ENCODE assay signal across 8 cellular contexts in genomic region chr12:11719678-11720099, GRCh38.
DNase-seq lines count a peak whose midpoint lies in the region; ATAC-seq and TF ChIP-seq lines count a peak whose summit lies in the region.

No MANE protein-coding gene starts in this region.

- ATAC-seq in activated naive CD8-positive, alpha-beta T cell treated with anti-CD3 and anti-CD28 coated beads, Interleukin-2, amount 10 ng/mL, durations not matched to agents 7 days and 5 days (ENCODE audit: low read depth): peak; percentile 71
- no peak for ATAC-seq in GM19328 (IDR thresholded peaks at IDR 0.05; ENCODE audit: unreplicated experiment)

- no peaks in the 10 kb centered on the region for H3K9me3 ChIP-seq in BE2C
- H3K9me3 ChIP-seq in right atrium auricular region: no peaks in the 10 kb centered on the region
- no peaks in the 10 kb centered on the region for H3K9me3 ChIP-seq in vagina

- H3K27me3 ChIP-seq in BE2C (no peaks in the 10 kb centered on the region), right atrium auricular region (no peaks in the 10 kb centered on the region), vagina (no peaks in the 10 kb centered on the region)

- no peak for TF ChIP-seq CTCF in BE2C (IDR thresholded peaks at IDR 0.05; ENCODE audit: low read depth, low read length)
- no peak for TF ChIP-seq CTCF in right atrium auricular region (IDR thresholded peaks at IDR 0.05)
- no peak for TF ChIP-seq CTCF in vagina (IDR thresholded peaks at IDR 0.05)

- peaks cover 11% of the 10 kb centered on the region for H3K4me1 ChIP-seq in BE2C
- H3K4me1 ChIP-seq in right atrium auricular region: peaks cover 0 to 30% of the 10 kb centered on the region in 2 donors
- H3K4me1 ChIP-seq in vagina: peaks cover 22% of the 10 kb centered on the region

- no peaks in the 10 kb centered on the region for H3K27me3 Mint-ChIP-seq in activated naive CD8-positive, alpha-beta T cell treated with anti-CD3 and anti-CD28 coated beads, Interleukin-2, amount 10 ng/mL, durations not matched to agents 7 days and 5 days

- intact Hi-C loops in vagina (cut with DNase I): no loop called here

- H3K4me3 Mint-ChIP-seq in activated naive CD8-positive, alpha-beta T cell treated with anti-CD3 and anti-CD28 coated beads, Interleukin-2, amount 10 ng/mL, durations not matched to agents 7 days and 5 days: peak overlapping the region; percentile 46

- no peaks in the 10 kb centered on the region for H3K36me3 ChIP-seq in BE2C
- no peaks in the 10 kb centered on the region for H3K36me3 ChIP-seq in right atrium auricular region
- no peaks in the 10 kb centered on the region for H3K36me3 ChIP-seq in vagina

- H3K36me3 Mint-ChIP-seq in activated naive CD8-positive, alpha-beta T cell treated with anti-CD3 and anti-CD28 coated beads, Interleukin-2, amount 10 ng/mL, durations not matched to agents 7 days and 5 days: peaks cover 17% of the 10 kb centered on the region

- POLR2A ChIA-PET in activated naive CD8-positive, alpha-beta T cell treated with anti-CD3 and anti-CD28 coated beads, Interleukin-2, amount 10 ng/mL, durations not matched to agents 7 days and 5 days (lab: Charles Lee): interaction anchor here (0.6 kb wide), 1 partner anchor 15 kb away, joined by 3 read pairs; no protein-coding TSS in a partner anchor

- DNase-seq in BE2C (peak; percentile 78), NOMO-1 (lab: John Stamatoyannopoulos, UW; ENCODE audit: unreplicated experiment in 2 of 2) (peak; percentile 26 to 53), right atrium auricular region (ENCODE audit: low spot score) (peak; percentile 79), NCI-H1694 (lab: John Stamatoyannopoulos, UW) (no peak), vagina (ENCODE audit: extremely low spot score in 2 of 2) (no peak)
- no peak for DNase-seq in activated naive CD8-positive, alpha-beta T cell treated with anti-CD3 and anti-CD28 coated beads, Interleukin-2, amount 10 ng/mL, durations not matched to agents 7 days and 5 days
- DNase-seq in stimulated activated CD4-positive, alpha-beta T cell treated with anti-CD3 and anti-CD28 coated beads, Interleukin-15, amount 100 ng/mL, for 48 hours (ENCODE audit: low read depth in 2 of 2): peak; percentile 23 to 37

- no peaks in the 10 kb centered on the region for H3K9me3 Mint-ChIP-seq in activated naive CD8-positive, alpha-beta T cell treated with anti-CD3 and anti-CD28 coated beads, Interleukin-2, amount 10 ng/mL, durations not matched to agents 7 days and 5 days

- TF ChIP-seq POLR2A in vagina (IDR thresholded peaks at IDR 0.05): no peak

- no peak overlapping the region for H3K27ac ChIP-seq in right atrium auricular region
- no peak overlapping the region for H3K27ac ChIP-seq in vagina

- no peak overlapping the region for H3K4me3 ChIP-seq in BE2C (ENCODE audit: low read depth, low read length)
- H3K4me3 ChIP-seq in right atrium auricular region: no peak overlapping the region
- H3K4me3 ChIP-seq in vagina: no peak overlapping the region

- peak overlapping the region; percentile 54 for H3K27ac Mint-ChIP-seq in activated naive CD8-positive, alpha-beta T cell treated with anti-CD3 and anti-CD28 coated beads, Interleukin-2, amount 10 ng/mL, durations not matched to agents 7 days and 5 days

- H3K4me1 Mint-ChIP-seq in activated naive CD8-positive, alpha-beta T cell treated with anti-CD3 and anti-CD28 coated beads, Interleukin-2, amount 10 ng/mL, durations not matched to agents 7 days and 5 days: peaks cover 20% of the 10 kb centered on the region

Comparison
In these comparisons a context has a peak if more than half of its experiments do, and no peak if none do; other contexts are left out.
1. DNase-seq: peak in BE2C (single experiment), NOMO-1 (2 of 2), right atrium auricular region (single experiment) and stimulated activated CD4-positive, alpha-beta T cell treated with anti-CD3 and anti-CD28 coated beads, Interleukin-15, amount 100 ng/mL, for 48 hours (2 of 2); none in activated naive CD8-positive, alpha-beta T cell treated with anti-CD3 and anti-CD28 coated beads, Interleukin-2, amount 10 ng/mL, durations not matched to agents 7 days and 5 days (single experiment), NCI-H1694 (single experiment) and vagina (0 of 2).